In the genomic region with DNA sequence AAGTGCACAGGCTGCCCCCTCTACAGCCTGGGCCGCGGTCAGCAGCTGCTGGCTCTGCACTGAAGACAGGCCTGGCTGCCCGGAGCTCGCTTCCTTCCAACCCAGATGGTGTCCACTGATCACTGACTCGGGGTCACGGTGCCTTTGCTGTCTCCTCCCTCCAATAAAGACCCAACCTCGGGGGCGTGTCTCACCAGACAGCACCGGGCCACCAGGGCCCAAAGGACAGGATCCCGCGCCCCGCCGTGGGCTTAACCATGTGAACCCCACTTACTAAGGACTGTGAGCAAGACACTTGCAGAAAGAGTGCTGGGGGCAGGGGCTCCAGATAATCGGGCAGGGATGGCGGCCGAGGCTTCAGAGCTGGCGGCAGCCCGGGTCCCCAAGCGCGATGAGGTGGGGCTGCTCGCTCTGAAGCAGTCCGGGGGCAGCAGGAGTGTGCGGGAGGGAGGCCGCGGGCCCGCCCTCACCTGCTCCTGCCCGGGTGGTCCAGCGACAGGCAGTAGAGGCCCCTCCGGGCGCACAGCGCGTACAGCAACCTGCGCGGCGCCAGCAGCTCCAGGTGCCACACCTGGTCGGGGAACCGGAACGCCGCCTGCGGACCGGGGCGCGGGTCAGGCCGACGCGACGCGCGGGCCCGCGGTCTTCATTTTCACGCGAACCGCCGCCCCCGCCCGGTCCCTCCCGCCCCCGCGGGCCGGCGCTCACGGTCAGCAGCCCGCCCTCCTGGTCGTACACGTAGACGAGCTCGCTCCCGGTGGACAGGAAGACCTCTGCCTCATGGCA, we compare ENCODE assay signal across 8 cellular contexts. TPM values are rescaled to one million over a fixed set of nuclear protein-coding genes. Genes with fewer than 3 reads are reported as not detected.
DNase-seq lines count a peak whose midpoint lies in the region; ATAC-seq, FAIRE-seq and TF ChIP-seq lines count a peak whose summit lies in the region.

No MANE protein-coding gene starts in this region.

- ATAC-seq in HG02623 (IDR thresholded peaks at IDR 0.05; ENCODE audit: unreplicated experiment) (peak; percentile 9), T-cell (replicated peaks in 1 of 4) (peak in 2 of 4 experiments; percentile 6), HG02763 (IDR thresholded peaks at IDR 0.05; ENCODE audit: unreplicated experiment) (no peak)

- peak in 1 of 3 experiments; percentile 2 for TF ChIP-seq CTCF in esophagus muscularis mucosa (IDR thresholded peaks at IDR 0.05)
- TF ChIP-seq CTCF in nephron progenitor cell (IDR thresholded peaks at IDR 0.05), result no peak

- peaks cover 25 to 36% (median 34%) of the 10 kb centered on the region in 3 donors for H3K4me1 Mint-ChIP-seq in T-cell
- H3K4me1 Mint-ChIP-seq in nephron progenitor cell, result peaks cover 44% of the 10 kb centered on the region

- no peaks in the 10 kb centered on the region for H3K27me3 ChIP-seq in esophagus muscularis mucosa

- CTCF ChIA-PET in T-cell (lab: Charles Lee), result interaction anchor here (0.6 to 0.9 kb wide), 2 partner anchors 67 to 565 kb away, joined by 5 to 7 read pairs; no protein-coding TSS in a partner anchor

- H3K9me3 ChIP-seq in esophagus muscularis mucosa, result no peaks in the 10 kb centered on the region

- 2% methylated on average over 9 of the region's 69 CpGs for WGBS in esophagus muscularis mucosa

- peak; percentile 66 for DNase-seq in ELR (ENCODE audit: low read depth)
- peak in 1 of 34 experiments; percentile 17 for DNase-seq in T-cell
- no peak for DNase-seq in esophagus muscularis mucosa (ENCODE audit: extremely low spot score)
- DNase-seq in nephron progenitor cell, result peak; percentile 51
- DNase-seq in GDM1 (lab: John Stamatoyannopoulos, UW), result no peak
- no peak for DNase-seq in HTR-8/SVneo (ENCODE audit: insufficient read length, low spot score)

- POLR2A ChIA-PET in T-cell (lab: Charles Lee), result interaction anchor here in 1 of 2 donors (0.7 to 1.0 kb wide), 2 partner anchors 35 to 51 kb away, joined by 3 to 4 read pairs; no protein-coding TSS in a partner anchor

- FAIRE-seq in HTR-8/SVneo (lab: Jason Lieb, UNC), result no peak

- intact Hi-C loops in esophagus muscularis mucosa (cut with DNase I), result loop anchor here (5.0 kb wide), 1 partner anchor 34 kb away; no protein-coding TSS in a partner anchor

- TF ChIP-seq POLR2A in esophagus muscularis mucosa (IDR thresholded peaks at IDR 0.05; ENCODE audit: low read depth), result no peak

- H3K4me3 ChIP-seq in esophagus muscularis mucosa, result peak overlapping the region; percentile 70 to 92 (median 80)

- H3K27me3 Mint-ChIP-seq in T-cell (no peaks in the 10 kb centered on the region), nephron progenitor cell (ENCODE audit: low read depth, poor library complexity) (no peaks in the 10 kb centered on the region)

- H3K27ac Mint-ChIP-seq in T-cell (peak overlapping the region; percentile 61 to 66), nephron progenitor cell (peak overlapping the region; percentile 66)

- H3K4me3 Mint-ChIP-seq in T-cell, result peak overlapping the region; percentile 77 to 92 (median 83)
- peak overlapping the region; percentile 91 for H3K4me3 Mint-ChIP-seq in nephron progenitor cell

- peak overlapping the region; percentile 72 to 88 (median 82) for H3K27ac ChIP-seq in esophagus muscularis mucosa (replicated peaks in 1 of 4)

- peaks cover 8% of the 10 kb centered on the region for H3K36me3 Mint-ChIP-seq in T-cell
- H3K36me3 Mint-ChIP-seq in nephron progenitor cell (ENCODE audit: low read depth), result peaks cover 18% of the 10 kb centered on the region

- no peak for TF ChIP-seq EP300 in esophagus muscularis mucosa (IDR thresholded peaks at IDR 0.05)

- H3K9me3 Mint-ChIP-seq in T-cell, result no peaks in the 10 kb centered on the region
- no peaks in the 10 kb centered on the region for H3K9me3 Mint-ChIP-seq in nephron progenitor cell

- H3K4me1 ChIP-seq in esophagus muscularis mucosa, result peaks cover 24 to 40% (median 33%) of the 10 kb centered on the region in 4 donors

- H3K36me3 ChIP-seq in esophagus muscularis mucosa, result peaks cover 30 to 51% (median 47%) of the 10 kb centered on the region in 4 donors

RNA-seq across cellular contexts. Expression of a gene that starts 0.5 kb away (rescaled TPM):
- total RNA-seq in T-cell (10 to 100 TPM; 31.7 to 62.1 (median 59.0) TPM), esophagus muscularis mucosa (10 to 100 TPM; 13.7 to 33.3 (median 18.6) TPM)

RNA-seq across cellular contexts. Expression of a gene that starts 23.5 kb away (rescaled TPM):
- total RNA-seq in T-cell, result 1 to 10 TPM in 3 of 5 donors, under 1 TPM in 2; 0.91 to 4.2 (median 1.2) TPM
- 1 to 10 TPM; 1.2 to 2.4 (median 1.7) TPM for total RNA-seq in esophagus muscularis mucosa

RNA-seq across cellular contexts. Expression of a gene that starts 39.1 kb away (rescaled TPM):
- total RNA-seq in T-cell (1,000 to 10,000 TPM; 1,183 to 1,383 (median 1,262) TPM), esophagus muscularis mucosa (1,000 to 10,000 TPM in 3 of 4 donors, 100 to 1,000 TPM in 1; 972 to 1,850 (median 1,126) TPM)

Comparison
In these comparisons a context has a peak if more than half of its experiments do, and no peak if none do; other contexts are left out.
1. DNase-seq: peak in ELR (single experiment) and nephron progenitor cell (single experiment); none in esophagus muscularis mucosa (single experiment), GDM1 (single experiment) and HTR-8/SVneo (single experiment).